Comparison of ENCODE assay signal across 16 cellular contexts in the genomic region with DNA sequence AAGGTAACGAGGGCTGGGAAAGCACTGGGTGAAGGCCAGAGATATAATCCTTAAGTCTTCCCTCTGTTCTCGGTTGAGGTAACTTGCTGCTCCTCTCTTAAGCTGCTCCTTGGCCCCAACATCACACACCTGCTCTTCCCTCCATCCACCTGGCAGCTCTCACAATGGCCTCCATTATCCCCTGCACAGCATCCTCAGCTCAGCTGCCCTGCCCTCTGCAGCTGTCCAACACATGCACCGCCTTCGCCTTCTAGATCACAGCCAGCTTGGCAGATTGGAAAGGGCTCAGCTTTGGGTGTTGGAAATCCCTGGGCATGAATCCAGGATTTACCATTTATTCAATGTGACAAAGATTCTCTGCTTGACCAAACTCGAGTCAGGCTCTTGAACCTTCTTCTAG. TPM values are rescaled to one million over a fixed set of nuclear protein-coding genes. Genes with fewer than 3 reads are reported as not detected.
A peak's percentile ranks its signal among the peaks of the same experiment; 100 is the strongest.
DNase-seq lines count a peak whose midpoint lies in the region; ATAC-seq and TF ChIP-seq lines count a peak whose summit lies in the region.
"Had no signal": no experiment of that assay in that cellular context is flagged by ENCODE, and none has a peak within 500 bp of the region (broad histone marks: within the 10 kb centered on the region; RNA-seq: fewer than 3 reads in every experiment).

No MANE protein-coding gene starts in this region.

- H3K36me3 Mint-ChIP-seq in immature natural killer cell = no peaks in the 10 kb centered on the region
- H3K36me3 Mint-ChIP-seq: naive B cell had no signal

- H3K36me3 ChIP-seq in stomach = no peaks in the 10 kb centered on the region
- H3K36me3 ChIP-seq: cardiac muscle cell, MG63 had no signal

- H3K9me3 Mint-ChIP-seq in immature natural killer cell = no peaks in the 10 kb centered on the region
- H3K9me3 Mint-ChIP-seq: effector memory CD8-positive, alpha-beta T cell; naive B cell had no signal

- no peaks in the 10 kb centered on the region for H3K9me3 ChIP-seq in stomach
- H3K9me3 ChIP-seq: Caco-2, MG63 had no signal

- H3K27ac ChIP-seq in stomach = no peak overlapping the region
- H3K27ac ChIP-seq: cardiac muscle cell had no signal

- intact Hi-C loops in stomach (cut with DNase I; ENCODE audit: low total_unique reads) = loop anchor here (10.0 kb wide), 1 partner anchor 89 kb away; no protein-coding TSS in a partner anchor

- 59 to 72% (median 70%) methylated on average over 5 of the region's 5 CpGs for WGBS in stomach, 5 donors

- TF ChIP-seq CTCF in stomach (IDR thresholded peaks at IDR 0.05) = no peak

- no peak overlapping the region for H3K27ac Mint-ChIP-seq in immature natural killer cell
- H3K27ac Mint-ChIP-seq: effector memory CD8-positive, alpha-beta T cell had no signal

- H3K4me3 Mint-ChIP-seq in immature natural killer cell = no peak overlapping the region
- H3K4me3 Mint-ChIP-seq: effector memory CD8-positive, alpha-beta T cell; naive B cell had no signal

- H3K27me3 Mint-ChIP-seq in immature natural killer cell (ENCODE audit: low read depth in 3 of 3) = peaks cover 3 to 21% (median 6%) of the 10 kb centered on the region in 3 donors

- TF ChIP-seq EP300 in stomach (IDR thresholded peaks at IDR 0.05) = no peak

- no peak overlapping the region for H3K4me3 ChIP-seq in stomach
- H3K4me3 ChIP-seq: cardiac muscle cell, MG63 had no signal

- H3K27me3 ChIP-seq in stomach = peaks cover 0 to 26% (median 0%) of the 10 kb centered on the region in 3 donors
- H3K27me3 ChIP-seq: cardiac muscle cell, MG63 had no signal

- DNase-seq in COR-L47 (lab: John Stamatoyannopoulos, UW) (peak; percentile 78), NCI-H1417 treated with DMSO at 0.1 percent for 48 hours (lab: John Stamatoyannopoulos, UW) (peak; percentile 3), NCI-H524 (lab: John Stamatoyannopoulos, UW) (peak; percentile 67 to 74), middle frontal gyrus (ENCODE audit: extremely low spot score, low spot score) (peak; percentile 18), T-helper 2 cell (no peak), stomach (no peak), immature natural killer cell (no peak)
- DNase-seq: effector memory CD8-positive, alpha-beta T cell; naive B cell had no signal

- ATAC-seq in HG02623 (IDR thresholded peaks at IDR 0.05; ENCODE audit: unreplicated experiment) = no peak

- H3K4me1 ChIP-seq in stomach = peaks cover 0 to 7% (median 5%) of the 10 kb centered on the region in 4 donors

- no peaks in the 10 kb centered on the region for H3K4me1 Mint-ChIP-seq in immature natural killer cell

- no peak for TF ChIP-seq POLR2A in stomach (IDR thresholded peaks at IDR 0.05)

RNA-seq across cellular contexts. Expression of a gene that starts 20.5 kb away (rescaled TPM):
- not detected for total RNA-seq in stomach
- polyA plus RNA-seq in stomach = 1 to 10 TPM in 1 of 3 donors, under 1 TPM in 1, not detected in 1; 0.18 to 2.7 TPM
- not detected for polyA plus RNA-seq in immature natural killer cell
- total RNA-seq: Caco-2, cardiac muscle cell, liver had no signal
- polyA plus RNA-seq: AG04450, cardiac muscle cell, liver had no signal

RNA-seq across cellular contexts. Expression of a gene that starts 24.0 kb away (rescaled TPM):
- not detected for total RNA-seq in stomach
- polyA plus RNA-seq in stomach (not detected), immature natural killer cell (not detected)
- total RNA-seq: Caco-2, cardiac muscle cell, liver, Right ventricle myocardium inferior had no signal
- polyA plus RNA-seq: AG04450, cardiac muscle cell, liver had no signal

RNA-seq across cellular contexts. Expression of a gene that starts 40.0 kb away (rescaled TPM):
- total RNA-seq in stomach = not detected
- polyA plus RNA-seq in stomach (not detected), immature natural killer cell (not detected)
- total RNA-seq: Caco-2, cardiac muscle cell, liver, Right ventricle myocardium inferior had no signal
- polyA plus RNA-seq: AG04450, cardiac muscle cell, liver had no signal

Comparison
In these comparisons a context has a peak if more than half of its experiments do, and no peak if none do; other contexts are left out.
1. DNase-seq: peak in COR-L47 (single experiment), NCI-H1417 treated with DMSO at 0.1 percent for 48 hours (single experiment), NCI-H524 (2 of 2) and middle frontal gyrus (single experiment); none in T-helper 2 cell (0 of 5), stomach (single experiment) and immature natural killer cell (0 of 3).